Comparison of ENCODE assay signal across 17 cellular contexts in the genomic region with DNA sequence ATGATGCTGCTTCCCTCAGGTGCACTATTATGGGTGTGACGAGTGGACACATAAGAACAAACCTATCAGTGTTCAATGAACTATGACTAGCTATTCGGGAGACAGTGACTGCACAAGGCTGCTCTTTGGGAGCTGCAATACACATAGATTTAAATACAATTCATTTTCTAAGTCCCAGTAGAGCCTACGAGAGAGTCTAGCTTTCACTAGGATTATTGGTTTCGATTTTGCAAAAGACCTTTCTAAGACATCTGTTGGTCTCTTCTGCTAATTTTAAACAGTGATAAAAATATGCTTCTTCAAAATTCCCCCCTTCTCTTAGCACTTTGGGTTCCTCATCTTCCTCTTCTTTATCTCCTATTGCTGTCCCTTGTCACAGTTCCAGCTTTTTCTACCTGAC.
DNase-seq lines count a peak whose midpoint lies in the region; ATAC-seq and TF ChIP-seq lines count a peak whose summit lies in the region.
"Had no signal": no experiment of that assay in that cellular context is flagged by ENCODE, and none has a peak within 500 bp of the region (broad histone marks: within the 10 kb centered on the region; RNA-seq: fewer than 3 reads in every experiment).

No MANE protein-coding gene starts in this region.

- H3F3A ChIP-seq in OCI-LY1 (ENCODE audit: insufficient read depth, low read length): no peaks in the 10 kb centered on the region

- H3K9me2 ChIP-seq in OCI-LY1 (ENCODE audit: low read depth, low read length): no peaks in the 10 kb centered on the region

- TF ChIP-seq EP300 in esophagus muscularis mucosa (IDR thresholded peaks at IDR 0.05): no peak

- H3K4me3 ChIP-seq in OCI-LY1 (ENCODE audit: low read depth, low read length, poor library complexity, severe bottlenecking) (no peak overlapping the region), esophagus muscularis mucosa (no peak overlapping the region)
- H3K4me3 ChIP-seq: SJSA1 had no signal

- H3K27ac ChIP-seq in OCI-LY1 (ENCODE audit: low read depth, low read length, poor library complexity, severe bottlenecking): no peak overlapping the region
- no peak overlapping the region for H3K27ac ChIP-seq in esophagus muscularis mucosa (replicated peaks in 1 of 4)
- H3K27ac ChIP-seq: C4-2B, SJSA1 had no signal

- no peaks in the 10 kb centered on the region for H4K20me1 ChIP-seq in OCI-LY1 (ENCODE audit: insufficient read depth, low read length)

- ATAC-seq in GM18867 (IDR thresholded peaks at IDR 0.05; ENCODE audit: unreplicated experiment): peak; percentile 60
- peak; percentile 50 for ATAC-seq in HG03025 (IDR thresholded peaks at IDR 0.05; ENCODE audit: low FRiP score, unreplicated experiment)
- ATAC-seq in GM18868 (IDR thresholded peaks at IDR 0.05; ENCODE audit: unreplicated experiment): no peak
- ATAC-seq: Panc1 had no signal

- intact Hi-C loops in esophagus muscularis mucosa (cut with DNase I): no loop called here

- 91% methylated on average over 4 of the region's 4 CpGs for WGBS in esophagus muscularis mucosa

- H3K79me2 ChIP-seq in OCI-LY1 (ENCODE audit: insufficient read depth, low read length): peaks cover 14% of the 10 kb centered on the region; the same call in 1 of the 2 replicates

- no peak for TF ChIP-seq CTCF in OCI-LY1 (IDR thresholded peaks at IDR 0.05; ENCODE audit: low read length)
- no peak for TF ChIP-seq CTCF in esophagus muscularis mucosa (IDR thresholded peaks at IDR 0.05)

- peak; percentile 68 for DNase-seq in esophagus muscularis mucosa (ENCODE audit: extremely low spot score)
- DNase-seq in NCI-H187 (lab: John Stamatoyannopoulos, UW): no peak
- no peak for DNase-seq in C1 segment of cervical spinal cord (lab: John Stamatoyannopoulos, UW)
- DNase-seq: ACHN, DMS79, H9, NCI-H1436, NCI-H2029 treated with DMSO at 0.1 percent for 48 hours, NCI-H2171 treated with DMSO at 0.1 percent for 48 hours, NCI-H748 treated with DMSO at 0.1 percent for 48 hours had no signal

- H3K4me1 ChIP-seq in OCI-LY1 (ENCODE audit: insufficient read depth, low read length, severe bottlenecking) (peaks cover 69% of the 10 kb centered on the region), esophagus muscularis mucosa (peaks cover 0 to 4% (median 0%) of the 10 kb centered on the region in 4 donors)
- H3K4me1 ChIP-seq: SJSA1 had no signal

- H3K36me3 ChIP-seq in OCI-LY1 (ENCODE audit: insufficient read depth, low read length) (peaks cover under 1% of the 10 kb centered on the region), esophagus muscularis mucosa (no peaks in the 10 kb centered on the region)
- H3K36me3 ChIP-seq: SJSA1 had no signal

- H3K9me3 ChIP-seq in OCI-LY1 (ENCODE audit: low read length): no peaks in the 10 kb centered on the region
- H3K9me3 ChIP-seq in esophagus muscularis mucosa: peaks cover 0 to 4% (median 0%) of the 10 kb centered on the region in 4 donors
- H3K9me3 ChIP-seq: SJSA1 had no signal

- H3K4me2 ChIP-seq in OCI-LY1 (ENCODE audit: low read length): peak overlapping the region; percentile 16; the same call in 1 of the 2 replicates

- TF ChIP-seq POLR2A in esophagus muscularis mucosa (IDR thresholded peaks at IDR 0.05; ENCODE audit: low read depth): no peak

- H2AFZ ChIP-seq in OCI-LY1 (ENCODE audit: low read length): no peak overlapping the region

- H3K9ac ChIP-seq in OCI-LY1 (ENCODE audit: low read length): no peak overlapping the region

- H3K27me3 ChIP-seq in OCI-LY1 (ENCODE audit: insufficient read depth, low read length): no peaks in the 10 kb centered on the region
- no peaks in the 10 kb centered on the region for H3K27me3 ChIP-seq in esophagus muscularis mucosa
- H3K27me3 ChIP-seq: SJSA1 had no signal
